Comparison of ENCODE assay signal across 18 cellular contexts in the genomic region with DNA sequence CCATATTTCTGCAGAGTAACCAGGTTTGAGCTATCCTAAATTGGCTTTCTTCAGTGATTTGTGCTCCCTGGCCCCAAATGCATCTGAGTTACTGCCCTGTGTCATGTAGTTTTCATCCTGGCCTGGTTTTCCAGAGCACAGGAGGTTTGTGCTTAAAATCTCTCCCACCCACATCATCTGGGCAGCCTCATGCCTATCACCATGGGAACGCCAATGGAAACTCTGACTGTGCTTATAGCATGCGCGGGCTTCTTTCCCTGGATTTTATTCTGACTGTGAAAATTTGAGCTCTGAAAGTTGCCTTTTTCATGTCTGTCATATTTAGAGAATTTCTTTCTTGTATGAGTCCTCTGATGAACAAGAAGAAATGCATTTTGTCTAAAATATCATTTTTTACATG. TPM values are rescaled to one million over a fixed set of nuclear protein-coding genes. Genes with fewer than 3 reads are reported as not detected.
DNase-seq lines count a peak whose midpoint lies in the region; ATAC-seq and TF ChIP-seq lines count a peak whose summit lies in the region.
"Had no signal": no experiment of that assay in that cellular context is flagged by ENCODE, and none has a peak within 500 bp of the region (broad histone marks: within the 10 kb centered on the region; RNA-seq: fewer than 3 reads in every experiment).

No MANE protein-coding gene starts in this region.

- 80 to 98% (median 86%) methylated on average over 3 of the region's 3 CpGs for WGBS in adrenal gland, 4 donors
- 47% methylated on average over 3 of the region's 3 CpGs for WGBS in esophagus muscularis mucosa

- no peak overlapping the region for H3K27ac ChIP-seq in adrenal gland
- H3K27ac ChIP-seq in esophagus muscularis mucosa (replicated peaks in 1 of 4), result peak overlapping the region; percentile 70 to 86 (median 73)
- peak overlapping the region; percentile 86 for H3K27ac ChIP-seq in temporal lobe (ENCODE audit: low read depth, low read length)
- H3K27ac ChIP-seq: BLaER1 treated with 17β-estradiol and CSF1 and Interleukin-3, amounts not matched to agents 10 nM and 100 nM; brain microvascular endothelial cell; lower lobe of right lung had no signal

- H3K27me3 ChIP-seq in adrenal gland, result no peaks in the 10 kb centered on the region
- H3K27me3 ChIP-seq in esophagus muscularis mucosa, result no peaks in the 10 kb centered on the region
- H3K27me3 ChIP-seq: BLaER1 treated with 17β-estradiol and CSF1 and Interleukin-3, amounts not matched to agents 10 nM and 100 nM; brain microvascular endothelial cell had no signal

- H3K9me3 ChIP-seq in adrenal gland (replicated peaks in 1 of 3), result no peaks in the 10 kb centered on the region
- H3K9me3 ChIP-seq in esophagus muscularis mucosa, result no peaks in the 10 kb centered on the region
- H3K9me3 ChIP-seq: BLaER1 treated with 17β-estradiol and CSF1 and Interleukin-3, amounts not matched to agents 10 nM and 100 nM; lower lobe of right lung had no signal

- H3K4me1 ChIP-seq in adrenal gland (replicated peaks in 1 of 2), result peaks cover 0 to 8% of the 10 kb centered on the region in 2 donors
- H3K4me1 ChIP-seq in esophagus muscularis mucosa, result peaks cover 5 to 73% (median 57%) of the 10 kb centered on the region in 4 donors

- H3K4me3 ChIP-seq in adrenal gland (no peak overlapping the region), esophagus muscularis mucosa (no peak overlapping the region)
- H3K4me3 ChIP-seq: BLaER1 treated with 17β-estradiol and CSF1 and Interleukin-3, amounts not matched to agents 10 nM and 100 nM; lower lobe of right lung had no signal

- H3K27me3 Mint-ChIP-seq in naive B cell, result no peaks in the 10 kb centered on the region
- no peaks in the 10 kb centered on the region for H3K27me3 Mint-ChIP-seq in stimulated activated naive B cell treated with anti-CD40 and anti-IgM and Interleukin-4, amounts not matched to agents 10 μg/mL and 1 μg/mL and 100 μg/mL, for 72 hours

- peak overlapping the region in 1 of 8 donors; percentile 43 for H3K4me3 Mint-ChIP-seq in naive B cell
- H3K4me3 Mint-ChIP-seq in stimulated activated naive B cell treated with anti-CD40 and anti-IgM and Interleukin-4, amounts not matched to agents 10 μg/mL and 1 μg/mL and 100 μg/mL, for 72 hours, result no peak overlapping the region
- H3K4me3 Mint-ChIP-seq: activated T-cell treated with anti-CD3 and anti-CD28 coated beads, Interleukin-2, amount 50 U/mL, for 72 hours had no signal

- peaks cover 0 to 5% of the 10 kb centered on the region in 2 donors for H3K36me3 Mint-ChIP-seq in naive B cell
- no peaks in the 10 kb centered on the region for H3K36me3 Mint-ChIP-seq in stimulated activated naive B cell treated with anti-CD40 and anti-IgM and Interleukin-4, amounts not matched to agents 10 μg/mL and 1 μg/mL and 100 μg/mL, for 72 hours

- H3K9me3 Mint-ChIP-seq in naive B cell, result peaks cover 0 to 2% (median 0%) of the 10 kb centered on the region in 7 donors
- H3K9me3 Mint-ChIP-seq in stimulated activated naive B cell treated with anti-CD40 and anti-IgM and Interleukin-4, amounts not matched to agents 10 μg/mL and 1 μg/mL and 100 μg/mL, for 72 hours, result no peaks in the 10 kb centered on the region
- H3K9me3 Mint-ChIP-seq: activated T-cell treated with anti-CD3 and anti-CD28 coated beads, Interleukin-2, amount 50 U/mL, for 72 hours had no signal

- TF ChIP-seq POLR2A in adrenal gland (IDR thresholded peaks at IDR 0.05), result no peak
- no peak for TF ChIP-seq POLR2A in esophagus muscularis mucosa (IDR thresholded peaks at IDR 0.05; ENCODE audit: low read depth)

- DNase-seq in adrenal gland (peak in 5 of 7 donors; percentile 0 to 79 (median 15)), esophagus muscularis mucosa (ENCODE audit: extremely low spot score) (no peak), naive B cell (no peak), mucosa of gallbladder (ENCODE audit: low spot score) (no peak)
- DNase-seq in stimulated activated naive B cell treated with anti-CD40 and anti-IgM and Interleukin-4, amounts not matched to agents 10 μg/mL and 1 μg/mL and 100 μg/mL, for 72 hours, result no peak
- DNase-seq in stimulated activated CD4-positive, alpha-beta T cell treated with anti-CD3 and anti-CD28 coated beads, Interleukin-1b, Interleukin-23, amount 100 ng/mL, for 48 hours, result no peak
- DNase-seq: activated CD4-positive, alpha-beta T cell treated with anti-CD3 and anti-CD28 coated beads, Interleukin-2, amount 50 U/mL, for 4 hours; activated T-cell treated with anti-CD3 and anti-CD28 coated beads, Interleukin-2, amount 50 U/mL, for 72 hours; brain microvascular endothelial cell; lower lobe of right lung; MM.1S; NCI-H2107; NK-92 treated with Interleukin-12 subunit alpha and Interleukin-12 subunit beta, amount 100 ng/mL, for 24 hours; SIG-M5 had no signal

- H3K4me1 Mint-ChIP-seq in naive B cell, result peaks cover 54 to 73% (median 66%) of the 10 kb centered on the region in 3 donors
- H3K4me1 Mint-ChIP-seq in stimulated activated naive B cell treated with anti-CD40 and anti-IgM and Interleukin-4, amounts not matched to agents 10 μg/mL and 1 μg/mL and 100 μg/mL, for 72 hours, result peaks cover 43 to 68% of the 10 kb centered on the region in 2 donors

- TF ChIP-seq CTCF in adrenal gland (IDR thresholded peaks at IDR 0.05), result no peak
- TF ChIP-seq CTCF in esophagus muscularis mucosa (IDR thresholded peaks at IDR 0.05), result no peak

- TF ChIP-seq EP300 in esophagus muscularis mucosa (IDR thresholded peaks at IDR 0.05), result no peak

- H3K27ac Mint-ChIP-seq in naive B cell, result peak overlapping the region in 4 of 6 donors; percentile 21 to 61 (median 44)
- no peak overlapping the region for H3K27ac Mint-ChIP-seq in stimulated activated naive B cell treated with anti-CD40 and anti-IgM and Interleukin-4, amounts not matched to agents 10 μg/mL and 1 μg/mL and 100 μg/mL, for 72 hours
- H3K27ac Mint-ChIP-seq: activated T-cell treated with anti-CD3 and anti-CD28 coated beads, Interleukin-2, amount 50 U/mL, for 72 hours had no signal

- intact Hi-C loops in adrenal gland (cut with DNase I) (no loop called here), esophagus muscularis mucosa (cut with DNase I) (no loop called here)

- H3K36me3 ChIP-seq in adrenal gland (replicated peaks in 1 of 2), result peaks cover 0 to 7% of the 10 kb centered on the region in 2 donors
- peaks cover 0 to 23% (median 4%) of the 10 kb centered on the region in 4 donors for H3K36me3 ChIP-seq in esophagus muscularis mucosa
- H3K36me3 ChIP-seq: BLaER1 treated with 17β-estradiol and CSF1 and Interleukin-3, amounts not matched to agents 10 nM and 100 nM; brain microvascular endothelial cell; lower lobe of right lung had no signal

- ATAC-seq in naive B cell (ENCODE audit: low read depth in 2 of 2) (no peak), HG03378 (IDR thresholded peaks at IDR 0.05; ENCODE audit: unreplicated experiment) (no peak)
- ATAC-seq in stimulated activated naive B cell treated with anti-CD40 and anti-IgM and Interleukin-4, amounts not matched to agents 10 μg/mL and 1 μg/mL and 100 μg/mL, for 72 hours (replicated peaks), result no peak
- ATAC-seq: activated T-cell treated with anti-CD3 and anti-CD28 coated beads, Interleukin-2, amount 50 U/mL, for 72 hours; lower lobe of right lung had no signal

RNA-seq across cellular contexts. Expression of gene IRAG1, which starts 55.3 kb away (rescaled TPM):
- total RNA-seq in adrenal gland, result 10 to 100 TPM in 6 of 8 donors, 1 to 10 TPM in 2; 8.1 to 33.9 (median 16.9) TPM
- 10 to 100 TPM in 1 of 3 donors, 1 to 10 TPM in 2; 5.6 to 21.5 (median 7.1) TPM for polyA plus RNA-seq in adrenal gland
- total RNA-seq in esophagus muscularis mucosa, result 100 to 1,000 TPM; 205 to 338 (median 276) TPM
- 1 to 10 TPM in 2 of 6 donors, under 1 TPM in 4; 0.57 to 1.0 (median 0.78) TPM for polyA plus RNA-seq in naive B cell (ENCODE audit: low read depth in 6 of 6)
- total RNA-seq in temporal lobe, result 0.98 TPM
- total RNA-seq in mucosa of gallbladder, result 112 TPM
- total RNA-seq: Daoy had no signal

Comparison
In these comparisons a context has a peak if more than half of its experiments do, and no peak if none do; other contexts are left out.
1. DNase-seq: peak in adrenal gland (5 of 7); none in esophagus muscularis mucosa (single experiment), naive B cell (single experiment), stimulated activated naive B cell treated with anti-CD40 and anti-IgM and Interleukin-4, amounts not matched to agents 10 μg/mL and 1 μg/mL and 100 μg/mL, for 72 hours (single experiment), mucosa of gallbladder (single experiment) and stimulated activated CD4-positive, alpha-beta T cell treated with anti-CD3 and anti-CD28 coated beads, Interleukin-1b, Interleukin-23, amount 100 ng/mL, for 48 hours (single experiment).
2. H3K27ac ChIP-seq: peak in esophagus muscularis mucosa (4 of 4) and temporal lobe (single experiment); none in adrenal gland (0 of 5).